ENCODE assay signal across 20 cellular contexts in the genomic region with DNA sequence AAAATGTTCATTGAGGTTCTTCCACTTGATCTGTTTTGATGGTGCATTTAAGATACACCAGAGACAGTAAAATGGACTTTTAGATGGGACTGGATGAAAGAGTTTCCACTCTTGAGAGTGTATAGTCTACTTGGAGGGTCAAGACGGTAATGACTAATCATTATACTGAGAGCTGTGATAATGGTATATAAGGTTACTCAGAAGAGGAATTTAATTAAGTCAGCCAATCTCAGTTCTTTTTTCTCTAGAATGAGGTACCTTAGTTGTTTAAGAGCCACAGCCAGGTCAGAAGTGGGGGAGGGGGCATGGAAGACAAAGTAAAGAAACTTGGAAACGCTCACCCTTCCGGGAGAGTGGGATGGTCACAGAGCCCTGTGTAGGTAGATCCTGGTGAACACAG.
DNase-seq lines count a peak whose midpoint lies in the region; ATAC-seq and TF ChIP-seq lines count a peak whose summit lies in the region.
"Had no signal": no experiment of that assay in that cellular context is flagged by ENCODE, and none has a peak within 500 bp of the region (broad histone marks: within the 10 kb centered on the region; RNA-seq: fewer than 3 reads in every experiment).

No MANE protein-coding gene starts in this region.

- no peaks in the 10 kb centered on the region for H3K27me3 Mint-ChIP-seq in stimulated activated naive CD8-positive, alpha-beta T cell treated with anti-CD3 and anti-CD28 coated beads, Interleukin-15, Interleukin-2, amounts not matched to agents 100 ng/mL and 50 ng/mL, for 24 hours
- no peaks in the 10 kb centered on the region for H3K27me3 Mint-ChIP-seq in stimulated activated naive CD8-positive, alpha-beta T cell treated with anti-CD3 and anti-CD28 coated beads, Interleukin-15, amount 100 ng/mL, for 72 hours
- no peaks in the 10 kb centered on the region for H3K27me3 Mint-ChIP-seq in activated T-helper 17 cell treated with anti-CD3 and anti-CD28 coated beads, Interleukin-2, amount 50 U/mL, for 72 hours
- H3K27me3 Mint-ChIP-seq in glutamatergic neuron (ENCODE audit: unreplicated experiment) = no peaks in the 10 kb centered on the region
- H3K27me3 Mint-ChIP-seq: IgD-negative memory B cell had no signal

- no peak overlapping the region for H3K4me3 Mint-ChIP-seq in stimulated activated naive CD8-positive, alpha-beta T cell treated with anti-CD3 and anti-CD28 coated beads, Interleukin-15, Interleukin-2, amounts not matched to agents 100 ng/mL and 50 ng/mL, for 24 hours
- H3K4me3 Mint-ChIP-seq in stimulated activated naive CD8-positive, alpha-beta T cell treated with anti-CD3 and anti-CD28 coated beads, Interleukin-15, amount 100 ng/mL, for 72 hours = no peak overlapping the region
- H3K4me3 Mint-ChIP-seq in activated T-helper 17 cell treated with anti-CD3 and anti-CD28 coated beads, Interleukin-2, amount 50 U/mL, for 72 hours = peak overlapping the region; percentile 50
- no peak overlapping the region for H3K4me3 Mint-ChIP-seq in glutamatergic neuron (ENCODE audit: unreplicated experiment)
- H3K4me3 Mint-ChIP-seq: IgD-negative memory B cell; neural crest cell; T-helper 1 cell treated with Interleukin-12 subunit alpha and Interleukin-12 subunit beta and Interleukin-4 antibody, amounts not matched to agents 30 μg/mL and 1 μg/mL, for 36 hours had no signal

- H3K27ac Mint-ChIP-seq in stimulated activated naive CD8-positive, alpha-beta T cell treated with anti-CD3 and anti-CD28 coated beads, Interleukin-15, Interleukin-2, amounts not matched to agents 100 ng/mL and 50 ng/mL, for 24 hours = peak overlapping the region; percentile 69
- H3K27ac Mint-ChIP-seq in stimulated activated naive CD8-positive, alpha-beta T cell treated with anti-CD3 and anti-CD28 coated beads, Interleukin-15, amount 100 ng/mL, for 72 hours = peak overlapping the region in 1 of 2 donors; percentile 36
- peak overlapping the region; percentile 94 for H3K27ac Mint-ChIP-seq in activated T-helper 17 cell treated with anti-CD3 and anti-CD28 coated beads, Interleukin-2, amount 50 U/mL, for 72 hours
- no peak overlapping the region for H3K27ac Mint-ChIP-seq in glutamatergic neuron (ENCODE audit: unreplicated experiment)
- H3K27ac Mint-ChIP-seq: T-helper 1 cell treated with Interleukin-12 subunit alpha and Interleukin-12 subunit beta and Interleukin-4 antibody, amounts not matched to agents 30 μg/mL and 1 μg/mL, for 36 hours had no signal

- ATAC-seq in stimulated activated naive CD8-positive, alpha-beta T cell treated with anti-CD3 and anti-CD28 coated beads, Interleukin-15, amount 100 ng/mL, for 72 hours = no peak
- ATAC-seq in HG03045 (IDR thresholded peaks at IDR 0.05; ENCODE audit: unreplicated experiment) (peak; percentile 55), Right ventricle myocardium superior (ENCODE audit: poor library complexity) (no peak)
- peak; percentile 53 for ATAC-seq in activated T-helper 17 cell treated with anti-CD3 and anti-CD28 coated beads, Interleukin-2, amount 50 U/mL, for 72 hours (replicated peaks)
- ATAC-seq: heart left ventricle had no signal

- DNase-seq in stimulated activated naive CD8-positive, alpha-beta T cell treated with anti-CD3 and anti-CD28 coated beads, Interleukin-15, amount 100 ng/mL, for 72 hours = no peak
- DNase-seq in NK-92 (lab: John Stamatoyannopoulos, UW; ENCODE audit: unreplicated experiment) (no peak), Right ventricle myocardium superior (no peak), glutamatergic neuron (no peak), DMS79 (lab: John Stamatoyannopoulos, UW) (no peak)
- DNase-seq: activated CD4-positive, alpha-beta T cell treated with anti-CD3 and anti-CD28 coated beads, Interleukin-2, amount 50 U/mL, for 4 hours; activated T-cell treated with anti-CD3 and anti-CD28 coated beads, Interleukin-2, amount 50 U/mL, for 1 hour; heart left ventricle; MG63; midbrain; NCI-H1436; SJCRH30; stimulated activated naive CD4-positive, alpha-beta T cell; thyroid gland had no signal

- H3K4me1 Mint-ChIP-seq in stimulated activated naive CD8-positive, alpha-beta T cell treated with anti-CD3 and anti-CD28 coated beads, Interleukin-15, Interleukin-2, amounts not matched to agents 100 ng/mL and 50 ng/mL, for 24 hours (ENCODE audit: low read depth) = peaks cover 8% of the 10 kb centered on the region
- H3K4me1 Mint-ChIP-seq in stimulated activated naive CD8-positive, alpha-beta T cell treated with anti-CD3 and anti-CD28 coated beads, Interleukin-15, amount 100 ng/mL, for 72 hours = peaks cover 21% of the 10 kb centered on the region
- peaks cover 40% of the 10 kb centered on the region for H3K4me1 Mint-ChIP-seq in activated T-helper 17 cell treated with anti-CD3 and anti-CD28 coated beads, Interleukin-2, amount 50 U/mL, for 72 hours
- H3K4me1 Mint-ChIP-seq in glutamatergic neuron (ENCODE audit: low read depth, unreplicated experiment) = no peaks in the 10 kb centered on the region
- H3K4me1 Mint-ChIP-seq: neural crest cell had no signal

- peaks cover 84% of the 10 kb centered on the region for H3K36me3 Mint-ChIP-seq in stimulated activated naive CD8-positive, alpha-beta T cell treated with anti-CD3 and anti-CD28 coated beads, Interleukin-15, Interleukin-2, amounts not matched to agents 100 ng/mL and 50 ng/mL, for 24 hours (ENCODE audit: low read depth)
- H3K36me3 Mint-ChIP-seq in activated T-helper 17 cell treated with anti-CD3 and anti-CD28 coated beads, Interleukin-2, amount 50 U/mL, for 72 hours (ENCODE audit: low read depth) = peaks cover 100% of the 10 kb centered on the region
- peaks cover 28% of the 10 kb centered on the region for H3K36me3 Mint-ChIP-seq in glutamatergic neuron (ENCODE audit: unreplicated experiment)

- peaks cover 12% of the 10 kb centered on the region for H3K9me3 Mint-ChIP-seq in stimulated activated naive CD8-positive, alpha-beta T cell treated with anti-CD3 and anti-CD28 coated beads, Interleukin-15, Interleukin-2, amounts not matched to agents 100 ng/mL and 50 ng/mL, for 24 hours
- peaks cover 8% of the 10 kb centered on the region in 2 donors for H3K9me3 Mint-ChIP-seq in stimulated activated naive CD8-positive, alpha-beta T cell treated with anti-CD3 and anti-CD28 coated beads, Interleukin-15, amount 100 ng/mL, for 72 hours
- no peaks in the 10 kb centered on the region for H3K9me3 Mint-ChIP-seq in activated T-helper 17 cell treated with anti-CD3 and anti-CD28 coated beads, Interleukin-2, amount 50 U/mL, for 72 hours
- peaks cover 8% of the 10 kb centered on the region for H3K9me3 Mint-ChIP-seq in glutamatergic neuron (ENCODE audit: unreplicated experiment)

- TF ChIP-seq CTCF in glutamatergic neuron (IDR thresholded peaks at IDR 0.05; ENCODE audit: partially characterized antibody, unreplicated experiment) = no peak

- intact Hi-C loops in Right ventricle myocardium superior (cut with DNase I) = no loop called here

Comparison
In these comparisons a context has a peak if more than half of its experiments do, and no peak if none do; other contexts are left out.
1. ATAC-seq: peak in HG03045 (single experiment) and activated T-helper 17 cell treated with anti-CD3 and anti-CD28 coated beads, Interleukin-2, amount 50 U/mL, for 72 hours (single experiment); none in stimulated activated naive CD8-positive, alpha-beta T cell treated with anti-CD3 and anti-CD28 coated beads, Interleukin-15, amount 100 ng/mL, for 72 hours (single experiment) and Right ventricle myocardium superior (single experiment).